ENCODE assay signal across 14 cellular contexts in genomic region chr14:22388669-22389625, GRCh38.
A peak's percentile ranks its signal among the peaks of the same experiment; 100 is the strongest.
DNase-seq lines count a peak whose midpoint lies in the region; ATAC-seq and TF ChIP-seq lines count a peak whose summit lies in the region.
"Had no signal": no experiment of that assay in that cellular context is flagged by ENCODE, and none has a peak within 500 bp of the region (broad histone marks: within the 10 kb centered on the region; RNA-seq: fewer than 3 reads in every experiment).

No MANE protein-coding gene starts in this region.

- DNase-seq in AG20443 (ENCODE audit: low spot score) = peak; percentile 47
- peak; percentile 77 for DNase-seq in NCI-H460 (ENCODE audit: extremely low read depth, low read depth)
- peak in 38 of 61 donors; percentile 4 to 61 (median 28) for DNase-seq in caudate nucleus (lab: John Stamatoyannopoulos, UW)
- DNase-seq in mucosa of descending colon = no peak
- DNase-seq in stimulated activated naive CD4-positive, alpha-beta T cell (lab: John Stamatoyannopoulos, UW) = no peak
- DNase-seq in SIG-M5 treated with dmso at 0.1 percent for 504 hours (lab: John Stamatoyannopoulos, UW; ENCODE audit: unreplicated experiment) = no peak
- DNase-seq in nephron progenitor cell = no peak
- DNase-seq: activated CD8-positive, alpha-beta memory T cell treated with anti-CD3 and anti-CD28 coated beads for 24 hours; activated naive CD8-positive, alpha-beta T cell treated with anti-CD3 and anti-CD28 coated beads for 36 hours; BE2C; effector memory CD4-positive, alpha-beta T cell; NCI-H2081 had no signal

- intact Hi-C loops in mucosa of descending colon (cut with DNase I, micrococcal nuclease) = no loop called here

- TF ChIP-seq CTCF in mucosa of descending colon (IDR thresholded peaks at IDR 0.05) (no peak), nephron progenitor cell (IDR thresholded peaks at IDR 0.05) (no peak)

- H3K27ac ChIP-seq in caudate nucleus (ENCODE audit: low read depth, low read length) = peak overlapping the region; percentile 44
- H3K27ac ChIP-seq: vagina had no signal

- peaks cover 12% of the 10 kb centered on the region for H3K4me1 ChIP-seq in mucosa of descending colon (ENCODE audit: low read depth)
- H3K4me1 ChIP-seq: BE2C, vagina had no signal

- no peak overlapping the region for H3K4me3 ChIP-seq in mucosa of descending colon
- H3K4me3 ChIP-seq: vagina had no signal

- no peaks in the 10 kb centered on the region for H3K9me3 Mint-ChIP-seq in nephron progenitor cell
- H3K9me3 Mint-ChIP-seq: activated naive CD8-positive, alpha-beta T cell treated with anti-CD3 and anti-CD28 coated beads for 36 hours had no signal

- no peaks in the 10 kb centered on the region for H3K36me3 Mint-ChIP-seq in nephron progenitor cell (ENCODE audit: low read depth)
- H3K36me3 Mint-ChIP-seq: activated naive CD8-positive, alpha-beta T cell treated with anti-CD3 and anti-CD28 coated beads for 36 hours had no signal

- H3K27ac Mint-ChIP-seq in nephron progenitor cell = no peak overlapping the region
- H3K27ac Mint-ChIP-seq: activated naive CD8-positive, alpha-beta T cell treated with anti-CD3 and anti-CD28 coated beads for 36 hours had no signal

- H3K9me3 ChIP-seq in mucosa of descending colon = no peaks in the 10 kb centered on the region
- H3K9me3 ChIP-seq: BE2C, vagina had no signal

- peaks cover 57% of the 10 kb centered on the region for H3K4me1 Mint-ChIP-seq in nephron progenitor cell
- H3K4me1 Mint-ChIP-seq: activated naive CD8-positive, alpha-beta T cell treated with anti-CD3 and anti-CD28 coated beads for 36 hours had no signal

- peaks cover 20% of the 10 kb centered on the region for H3K27me3 Mint-ChIP-seq in nephron progenitor cell (ENCODE audit: low read depth, poor library complexity)
- H3K27me3 Mint-ChIP-seq: activated naive CD8-positive, alpha-beta T cell treated with anti-CD3 and anti-CD28 coated beads for 36 hours had no signal

- ATAC-seq in mucosa of descending colon = peak; percentile 29
- ATAC-seq in GM21529 (IDR thresholded peaks at IDR 0.05; ENCODE audit: unreplicated experiment) = no peak

- H3K36me3 ChIP-seq in mucosa of descending colon (ENCODE audit: low read depth) = no peaks in the 10 kb centered on the region
- H3K36me3 ChIP-seq: BE2C, vagina had no signal

- no peak overlapping the region for H3K4me3 Mint-ChIP-seq in nephron progenitor cell
- H3K4me3 Mint-ChIP-seq: activated naive CD8-positive, alpha-beta T cell treated with anti-CD3 and anti-CD28 coated beads for 36 hours had no signal

Comparison
In these comparisons a context has a peak if more than half of its experiments do, and no peak if none do; other contexts are left out.
1. DNase-seq: peak in AG20443 (single experiment), NCI-H460 (single experiment) and caudate nucleus (38 of 61); none in mucosa of descending colon (0 of 3), stimulated activated naive CD4-positive, alpha-beta T cell (0 of 6), SIG-M5 treated with dmso at 0.1 percent for 504 hours (single experiment) and nephron progenitor cell (single experiment).